ENCODE assay signal across 11 cellular contexts in the genomic region with DNA sequence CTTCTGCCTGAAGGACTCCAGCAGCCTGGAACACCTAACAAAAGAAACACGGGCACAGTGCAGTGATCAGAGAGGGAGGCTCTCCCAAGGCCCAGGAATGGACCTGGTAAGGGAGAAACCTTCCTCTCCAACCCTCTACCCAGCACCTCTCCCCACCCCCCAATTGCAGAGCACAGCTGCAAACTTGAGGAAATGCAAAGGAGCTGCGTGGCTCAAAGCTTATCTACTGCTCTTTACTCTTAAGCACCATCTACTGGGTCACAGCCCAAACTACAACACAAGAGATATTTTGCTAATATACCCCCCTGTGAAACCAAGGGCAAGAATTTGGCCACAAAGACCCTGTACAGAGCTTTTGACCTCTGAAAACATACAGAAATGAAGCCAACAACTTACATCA.
DNase-seq lines count a peak whose midpoint lies in the region; ATAC-seq and TF ChIP-seq lines count a peak whose summit lies in the region.
"Had no signal": no experiment of that assay in that cellular context is flagged by ENCODE, and none has a peak within 500 bp of the region (broad histone marks: within the 10 kb centered on the region; RNA-seq: fewer than 3 reads in every experiment).

No MANE protein-coding gene starts in this region.

- H3K4me3 ChIP-seq in OCI-LY7 (ENCODE audit: low read depth, low read length, poor library complexity, severe bottlenecking) = no peak overlapping the region

- BruUV-seq in OCI-LY7 (replicated peaks; lab: Mats Ljungman, UMichigan) = no TSS peak

- H3K4me3 Mint-ChIP-seq in neural crest cell (no peak overlapping the region), immature natural killer cell (no peak overlapping the region)
- H3K4me3 Mint-ChIP-seq: brain had no signal

- no peak overlapping the region for H3K27ac Mint-ChIP-seq in neural crest cell (ENCODE audit: unreplicated experiment)
- H3K27ac Mint-ChIP-seq in immature natural killer cell = no peak overlapping the region
- H3K27ac Mint-ChIP-seq: brain had no signal

- CTCF ChIA-PET in OCI-LY7 (lab: Charles Lee; ENCODE audit: unreplicated experiment) = no interaction called here

- TF ChIP-seq CTCF in OCI-LY7 (conservative IDR thresholded peaks at IDR 0.05; ENCODE audit: low read length) (peak; percentile 76), neural crest cell (conservative IDR thresholded peaks at IDR 0.05) (peak; percentile 47)

- no peaks in the 10 kb centered on the region for H3K36me3 ChIP-seq in OCI-LY7 (ENCODE audit: insufficient read depth, low read length)

- H3K4me2 ChIP-seq in OCI-LY7 (ENCODE audit: low read length) = no peak overlapping the region; the same call in 1 of the 2 replicates

- no peaks in the 10 kb centered on the region for H3K79me2 ChIP-seq in OCI-LY7 (ENCODE audit: insufficient read depth, low read depth, low read length)

- peak overlapping the region; percentile 48 for H2AFZ ChIP-seq in OCI-LY7 (ENCODE audit: low read length)

- H4K20me1 ChIP-seq in OCI-LY7 (ENCODE audit: insufficient read depth, low read length) = no peaks in the 10 kb centered on the region

- no peak overlapping the region for H3K27ac ChIP-seq in OCI-LY7 (ENCODE audit: low read depth, low read length, poor library complexity, severe bottlenecking)

- DNase-seq in NCI-H1417 (lab: John Stamatoyannopoulos, UW) = peak in 2 of 3 experiments; percentile 5 to 8
- DNase-seq in NCI-H1417 treated with DMSO at 0.1 percent for 48 hours (lab: John Stamatoyannopoulos, UW) = no peak
- DNase-seq in OCI-LY7 (ENCODE audit: low spot score) = peak; percentile 68
- no peak for DNase-seq in neural crest cell (ENCODE audit: low read depth, low spot score)
- no peak for DNase-seq in immature natural killer cell
- DNase-seq: activated CD4-positive, alpha-beta T cell treated with anti-CD3 and anti-CD28 coated beads for 1 hour; NCI-H1694 had no signal

- H3K36me3 Mint-ChIP-seq in neural crest cell (ENCODE audit: low read depth) (no peaks in the 10 kb centered on the region), immature natural killer cell (peaks cover 0 to 3% (median 0%) of the 10 kb centered on the region in 3 donors)
- H3K36me3 Mint-ChIP-seq: brain had no signal

- no peaks in the 10 kb centered on the region for H3K4me1 Mint-ChIP-seq in neural crest cell
- no peaks in the 10 kb centered on the region for H3K4me1 Mint-ChIP-seq in immature natural killer cell

- intact Hi-C loops in OCI-LY7 (cut with micrococcal nuclease; ENCODE audit: unreplicated experiment) = loop anchor here (2.0 kb wide), 1 partner anchor 275 kb away; no protein-coding TSS in a partner anchor

- POLR2A ChIA-PET in OCI-LY7 (lab: Charles Lee) = no interaction called here

- H3K9me3 ChIP-seq in OCI-LY7 (ENCODE audit: low read length) = no peaks in the 10 kb centered on the region

- H3K27me3 Mint-ChIP-seq in neural crest cell (ENCODE audit: low read depth) (peaks cover 3% of the 10 kb centered on the region), immature natural killer cell (ENCODE audit: low read depth in 3 of 3) (peaks cover 2 to 6% (median 2%) of the 10 kb centered on the region in 3 donors)

- ATAC-seq in HG02852 (IDR thresholded peaks at IDR 0.05; ENCODE audit: unreplicated experiment) = peak; percentile 81
- ATAC-seq in HG02571 (IDR thresholded peaks at IDR 0.05; ENCODE audit: unreplicated experiment) = no peak
- no peak for ATAC-seq in HG03025 (IDR thresholded peaks at IDR 0.05; ENCODE audit: low FRiP score, unreplicated experiment)

- H3K4me1 ChIP-seq in OCI-LY7 (ENCODE audit: insufficient read depth, low read length, poor library complexity, severe bottlenecking) = no peaks in the 10 kb centered on the region

- no peaks in the 10 kb centered on the region for H3K9me2 ChIP-seq in OCI-LY7 (ENCODE audit: insufficient read depth, low read length)

- H3K9me3 Mint-ChIP-seq in neural crest cell = peaks cover 6% of the 10 kb centered on the region
- peaks cover 0 to 12% (median 2%) of the 10 kb centered on the region in 6 donors for H3K9me3 Mint-ChIP-seq in immature natural killer cell

Comparison
In these comparisons a context has a peak if more than half of its experiments do, and no peak if none do; other contexts are left out.
1. DNase-seq: peak in NCI-H1417 (2 of 3) and OCI-LY7 (single experiment); none in NCI-H1417 treated with DMSO at 0.1 percent for 48 hours (single experiment), neural crest cell (single experiment) and immature natural killer cell (0 of 3).